ENCODE assay signal across 1 cellular context in the genomic region with DNA sequence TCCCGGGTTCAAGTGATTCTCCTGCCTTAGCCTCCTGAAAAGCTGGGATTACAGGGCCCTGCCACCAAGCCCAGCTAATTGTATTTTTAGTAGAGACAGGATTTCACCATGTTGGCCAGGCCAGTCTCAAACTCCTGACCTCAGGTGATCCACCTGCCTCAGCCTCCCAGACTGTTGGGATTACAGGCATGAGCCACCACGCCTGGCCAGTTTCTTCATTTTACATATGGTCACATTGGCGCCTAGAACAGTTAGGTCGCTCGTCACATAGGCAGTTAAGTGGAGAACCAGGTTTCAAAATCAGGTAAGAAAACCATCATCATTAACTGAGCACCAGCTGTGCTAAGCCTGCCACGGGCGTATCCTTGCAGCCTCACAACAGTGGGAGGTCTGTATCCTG.
TF ChIP-seq lines count a peak whose summit lies in the region.

No MANE protein-coding gene starts in this region.

TF ChIP-seq in HEK293, 187 proteins besides CTCF, POLR2A, EP300 and RAD21:
- TF ChIP-seq ZNF354C (tag by site-specific recombination; IDR thresholded peaks at IDR 0.05; ENCODE audit: borderline replicate concordance, low read depth) (no peak), ZIC2 (tag by site-specific recombination; IDR thresholded peaks at IDR 0.05) (peak; percentile 51), ZNF211 (tag by site-specific recombination; IDR thresholded peaks at IDR 0.05; ENCODE audit: low read depth) (no peak)
